In the genomic region with DNA sequence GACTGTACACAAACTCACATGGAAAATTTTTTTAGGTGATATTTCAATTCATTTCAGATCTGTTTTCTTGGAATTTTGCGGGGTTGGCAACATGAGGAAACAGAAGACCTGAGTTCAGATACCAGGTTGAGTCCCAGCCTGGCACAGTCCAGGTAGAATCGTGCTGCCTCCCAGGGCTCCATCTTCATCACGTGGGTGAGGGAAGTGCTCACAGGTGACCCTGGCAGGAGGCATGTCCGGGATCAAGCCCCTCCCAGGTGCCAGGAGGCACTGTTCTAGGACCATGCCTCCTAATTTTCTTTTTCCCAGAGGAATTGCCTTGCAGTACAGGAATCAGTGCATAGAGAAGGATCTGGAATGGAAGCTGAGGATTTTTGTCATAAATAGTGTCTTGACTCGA, we compare ENCODE assay signal across 27 cellular contexts.
"Had no signal": no experiment of that assay in that cellular context is flagged by ENCODE, and none has a peak within 500 bp of the region (broad histone marks: within the 10 kb centered on the region; RNA-seq: fewer than 3 reads in every experiment).

No MANE protein-coding gene starts in this region.

- H3K36me3 Mint-ChIP-seq: activated CD4-positive, alpha-beta memory T cell treated with anti-CD3 and anti-CD28 coated beads for 36 hours; activated naive CD8-positive, alpha-beta T cell had no signal

- H3K27ac Mint-ChIP-seq: activated CD4-positive, alpha-beta memory T cell treated with anti-CD3 and anti-CD28 coated beads for 36 hours; activated naive CD8-positive, alpha-beta T cell; nephron progenitor cell; T-helper 1 cell treated with Interleukin-12 subunit alpha and Interleukin-12 subunit beta and Interleukin-4 antibody, amounts not matched to agents 30 μg/mL and 1 μg/mL, for 36 hours had no signal

- H3K36me3 ChIP-seq: gastrocnemius medialis, WERI-Rb-1 had no signal

- H3K27me3 Mint-ChIP-seq: activated CD4-positive, alpha-beta memory T cell treated with anti-CD3 and anti-CD28 coated beads for 36 hours had no signal

- H3K27ac ChIP-seq: gastrocnemius medialis, parathyroid adenoma, psoas muscle, WERI-Rb-1 had no signal

- H3K4me1 Mint-ChIP-seq: central memory CD8-positive, alpha-beta T cell had no signal

- DNase-seq: activated CD4-positive, alpha-beta memory T cell treated with anti-CD3 and anti-CD28 coated beads for 36 hours; activated CD4-positive, alpha-beta T cell treated with anti-CD3 and anti-CD28 coated beads for 48 hours; activated effector memory CD4-positive, alpha-beta T cell treated with Interleukin-2 at 50 U/mL for 16 hours; activated naive CD4-positive, alpha-beta T cell treated with Interleukin-2 at 50 U/mL for 16 hours; activated T-cell treated with anti-CD3 and anti-CD28 coated beads for 4 hours; anterior cingulate cortex; effector memory CD4-positive, alpha-beta T cell; erythroblast; gastrocnemius medialis; glutamatergic neuron; left cardiac atrium; mammary epithelial cell; nucleus accumbens; psoas muscle; stimulated activated CD4-positive, alpha-beta T cell treated with anti-CD3 and anti-CD28 coated beads, Interleukin-2, amount 100 ng/mL, for 48 hours; stimulated activated naive CD4-positive, alpha-beta T cell treated with Interleukin-2 at 50 U/mL for 16 hours; SW 1271; T-helper 9 cell; trophoblast cell; WERI-Rb-1 had no signal

- H3K4me3 Mint-ChIP-seq: activated CD4-positive, alpha-beta memory T cell treated with anti-CD3 and anti-CD28 coated beads for 36 hours; activated naive CD8-positive, alpha-beta T cell; central memory CD8-positive, alpha-beta T cell; nephron progenitor cell; T-helper 1 cell treated with Interleukin-12 subunit alpha and Interleukin-12 subunit beta and Interleukin-4 antibody, amounts not matched to agents 30 μg/mL and 1 μg/mL, for 36 hours had no signal

- H2AFZ ChIP-seq: parathyroid adenoma had no signal

- H3K4me2 ChIP-seq: smooth muscle cell had no signal

- ATAC-seq: activated CD4-positive, CD25-positive, alpha-beta regulatory T cell treated with anti-CD3 and anti-CD28 coated beads, Interleukin-2, amount 50 U/mL, for 24 hours; gastrocnemius medialis; left cardiac atrium; psoas muscle had no signal

- H3K9me3 Mint-ChIP-seq: activated CD4-positive, alpha-beta memory T cell treated with anti-CD3 and anti-CD28 coated beads for 36 hours; central memory CD8-positive, alpha-beta T cell had no signal

- H3K9ac ChIP-seq: parathyroid adenoma had no signal

- H3K9me3 ChIP-seq: gastrocnemius medialis, psoas muscle had no signal

- H3K4me3 ChIP-seq: gastrocnemius medialis, psoas muscle, smooth muscle cell had no signal

- H3K4me1 ChIP-seq: gastrocnemius medialis, parathyroid adenoma, psoas muscle had no signal
